In the genomic region with DNA sequence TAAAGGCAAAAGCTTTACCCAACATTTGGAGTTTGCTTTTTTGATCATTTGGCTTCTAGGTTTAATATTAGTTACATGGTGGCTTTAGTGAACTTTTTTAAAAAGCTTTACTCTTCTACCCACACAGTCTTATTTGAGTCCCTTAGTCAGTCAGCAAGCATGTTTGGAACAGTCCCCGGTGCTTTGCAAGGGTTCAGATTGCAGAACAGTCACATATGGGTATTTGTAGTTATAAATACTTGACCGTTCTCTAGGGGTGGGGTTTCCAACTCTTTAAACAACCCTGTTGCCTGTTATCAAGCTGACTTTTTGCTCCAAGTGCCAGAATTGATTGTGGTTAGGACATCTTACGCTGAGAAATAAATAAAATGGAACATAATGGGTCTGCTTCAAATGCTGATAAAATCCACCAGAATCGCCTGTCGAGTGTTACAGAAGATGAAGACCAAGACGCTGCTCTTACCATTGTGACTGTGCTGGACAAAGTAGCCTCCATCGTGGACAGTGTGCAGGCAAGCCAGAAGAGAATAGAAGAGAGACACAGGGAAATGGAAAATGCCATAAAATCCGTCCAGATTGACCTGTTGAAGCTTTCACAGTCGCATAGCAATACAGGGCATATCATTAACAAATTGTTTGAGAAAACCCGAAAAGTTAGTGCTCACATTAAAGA, we compare ENCODE assay signal across 18 cellular contexts. TPM values are rescaled to one million over a fixed set of nuclear protein-coding genes. Genes with fewer than 3 reads are reported as not detected.
DNase-seq lines count a peak whose midpoint lies in the region; ATAC-seq and TF ChIP-seq lines count a peak whose summit lies in the region.
"Had no signal": no experiment of that assay in that cellular context is flagged by ENCODE, and none has a peak within 500 bp of the region (broad histone marks: within the 10 kb centered on the region; RNA-seq: fewer than 3 reads in every experiment).

A gene with protein sequence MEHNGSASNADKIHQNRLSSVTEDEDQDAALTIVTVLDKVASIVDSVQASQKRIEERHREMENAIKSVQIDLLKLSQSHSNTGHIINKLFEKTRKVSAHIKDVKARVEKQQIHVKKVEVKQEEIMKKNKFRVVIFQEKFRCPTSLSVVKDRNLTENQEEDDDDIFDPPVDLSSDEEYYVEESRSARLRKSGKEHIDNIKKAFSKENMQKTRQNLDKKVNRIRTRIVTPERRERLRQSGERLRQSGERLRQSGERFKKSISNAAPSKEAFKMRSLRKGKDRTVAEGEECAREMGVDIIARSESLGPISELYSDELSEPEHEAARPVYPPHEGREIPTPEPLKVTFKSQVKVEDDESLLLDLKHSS (plus strand): TSS at position 304 of the 673 bp plus-strand sequence. CDS start 65 bp downstream, at position 369.

- no peaks in the 10 kb centered on the region for H3K27me3 ChIP-seq in CD8-positive, alpha-beta T cell (ENCODE audit: insufficient read depth, low read length)
- H3K27me3 ChIP-seq: ascending aorta, esophagus squamous epithelium, SJSA1 had no signal

- no peaks in the 10 kb centered on the region for H3K27me3 Mint-ChIP-seq in progenitor cell of endocrine pancreas
- H3K27me3 Mint-ChIP-seq in CD8-positive, alpha-beta T cell (ENCODE audit: low read depth), result no peaks in the 10 kb centered on the region
- H3K27me3 Mint-ChIP-seq: CD8-positive, alpha-beta memory T cell had no signal

- H3K36me3 ChIP-seq in CD8-positive, alpha-beta T cell (ENCODE audit: insufficient read depth, low read length), result no peaks in the 10 kb centered on the region
- H3K36me3 ChIP-seq: ascending aorta, esophagus squamous epithelium, HAP-1, SJSA1 had no signal

- CTCF ChIA-PET in CD8-positive, alpha-beta T cell (lab: Charles Lee), result no interaction called here

- intact Hi-C loops in cardiac septum (cut with DNase I), result no loop called here
- intact Hi-C loops in CD8-positive, alpha-beta T cell (cut with DNase I, micrococcal nuclease), result no loop called here

- H3K4me1 Mint-ChIP-seq in progenitor cell of endocrine pancreas (ENCODE audit: low read depth), result peaks cover 5% of the 10 kb centered on the region
- no peaks in the 10 kb centered on the region for H3K4me1 Mint-ChIP-seq in CD8-positive, alpha-beta T cell (ENCODE audit: low read depth)
- H3K4me1 Mint-ChIP-seq: CD8-positive, alpha-beta memory T cell; naive thymus-derived CD4-positive, alpha-beta T cell had no signal

- TF ChIP-seq CTCF in choroid plexus epithelial cell (conservative IDR thresholded peaks at IDR 0.05; ENCODE audit: low read depth, low read length), result no peak
- TF ChIP-seq CTCF in progenitor cell of endocrine pancreas (IDR thresholded peaks at IDR 0.05; ENCODE audit: unreplicated experiment), result no peak
- TF ChIP-seq CTCF in CD8-positive, alpha-beta T cell (IDR thresholded peaks at IDR 0.05), result no peak

- no peak within 1 kb of the TSS for H3K4me3 ChIP-seq in choroid plexus epithelial cell (ENCODE audit: low read depth, low read length)
- no peak within 1 kb of the TSS for H3K4me3 ChIP-seq in CD8-positive, alpha-beta T cell (ENCODE audit: low read depth, low read length)
- H3K4me3 ChIP-seq: ascending aorta, esophagus squamous epithelium, HAP-1, SJSA1 had no signal

- POLR2A ChIA-PET in CD8-positive, alpha-beta T cell (lab: Charles Lee), result interaction anchor here (1.0 kb wide), 1 partner anchor 21 kb away, joined by 3 read pairs; no protein-coding TSS in a partner anchor

- H3K4me1 ChIP-seq in CD8-positive, alpha-beta T cell (ENCODE audit: insufficient read depth, low read length), result no peaks in the 10 kb centered on the region
- H3K4me1 ChIP-seq: esophagus squamous epithelium, HAP-1, SJSA1 had no signal

- no peaks in the 10 kb centered on the region for H3K9me3 Mint-ChIP-seq in progenitor cell of endocrine pancreas (ENCODE audit: low read depth)
- H3K9me3 Mint-ChIP-seq in CD8-positive, alpha-beta T cell, result no peaks in the 10 kb centered on the region
- H3K9me3 Mint-ChIP-seq: CD8-positive, alpha-beta memory T cell; naive thymus-derived CD4-positive, alpha-beta T cell had no signal

- H3K27ac Mint-ChIP-seq in progenitor cell of endocrine pancreas, result peak within 1 kb of the TSS; percentile 6
- H3K27ac Mint-ChIP-seq in CD8-positive, alpha-beta T cell, result no peak within 1 kb of the TSS
- H3K27ac Mint-ChIP-seq: CD8-positive, alpha-beta memory T cell; naive thymus-derived CD4-positive, alpha-beta T cell had no signal

- DNase-seq in EL (peak; percentile 13), choroid plexus epithelial cell (ENCODE audit: low read depth) (peak; percentile 48), cardiac septum (ENCODE audit: low spot score) (no peak), progenitor cell of endocrine pancreas (ENCODE audit: low spot score, unreplicated experiment) (no peak), mesenteric fat pad (ENCODE audit: low spot score) (no peak), NCI-H2171 (lab: John Stamatoyannopoulos, UW) (no peak)
- no peak for DNase-seq in CD8-positive, alpha-beta T cell
- DNase-seq: activated CD4-positive, alpha-beta T cell treated with anti-CD3 and anti-CD28 coated beads for 1 hour; CD8-positive, alpha-beta memory T cell; esophagus squamous epithelium; Karpas-422; naive thymus-derived CD4-positive, alpha-beta T cell; NCI-H1105 treated with DMSO at 0.1 percent for 48 hours; NCI-H748 treated with DMSO at 0.1 percent for 48 hours had no signal

- H3K4me3 Mint-ChIP-seq in progenitor cell of endocrine pancreas (ENCODE audit: low read depth), result no peak within 1 kb of the TSS
- H3K4me3 Mint-ChIP-seq in CD8-positive, alpha-beta T cell, result no peak within 1 kb of the TSS
- H3K4me3 Mint-ChIP-seq: CD8-positive, alpha-beta memory T cell; naive thymus-derived CD4-positive, alpha-beta T cell had no signal

- H3K27ac ChIP-seq in CD8-positive, alpha-beta T cell (ENCODE audit: low read depth, low read length), result no peak within 1 kb of the TSS
- H3K27ac ChIP-seq: ascending aorta, esophagus squamous epithelium, SJSA1 had no signal

- H3K36me3 Mint-ChIP-seq in progenitor cell of endocrine pancreas (ENCODE audit: insufficient read depth), result peaks cover 11% of the 10 kb centered on the region
- H3K36me3 Mint-ChIP-seq in CD8-positive, alpha-beta T cell, result no peaks in the 10 kb centered on the region
- H3K36me3 Mint-ChIP-seq: CD8-positive, alpha-beta memory T cell; naive thymus-derived CD4-positive, alpha-beta T cell had no signal

- ATAC-seq in esophagus mucosa, result no peak
- no peak for ATAC-seq in CD8-positive, alpha-beta T cell
- ATAC-seq: naive thymus-derived CD4-positive, alpha-beta T cell had no signal

- H3K9me3 ChIP-seq in CD8-positive, alpha-beta T cell (ENCODE audit: low read length), result no peaks in the 10 kb centered on the region
- H3K9me3 ChIP-seq: ascending aorta, esophagus squamous epithelium, HAP-1, SJSA1 had no signal

RNA-seq across cellular contexts. Expression of the gene that starts here (rescaled TPM):
- total RNA-seq in cardiac septum (102 TPM), progenitor cell of endocrine pancreas (14.5 and 18.1 TPM in 2 replicates), esophagus mucosa (0.08 TPM), mesenteric fat pad (0.26 TPM)
- under 1 TPM in 1 of 2 experiments, not detected in 1; 0.19 TPM for total RNA-seq in CD8-positive, alpha-beta T cell
- total RNA-seq: ascending aorta had no signal

Comparison
In these comparisons a context has a peak if more than half of its experiments do, and no peak if none do; other contexts are left out.
1. RNA of the gene that starts here (total RNA-seq): 102 TPM in cardiac septum (single experiment) and 14.5 to 18.1 TPM in progenitor cell of endocrine pancreas; 0.26 TPM in mesenteric fat pad (single experiment), 0.19 TPM in CD8-positive, alpha-beta T cell and 0.08 TPM in esophagus mucosa (single experiment); every median in the first group is over 10 times any median in the second.
2. DNase-seq: peak in EL (single experiment) and choroid plexus epithelial cell (single experiment); none in cardiac septum (single experiment), progenitor cell of endocrine pancreas (single experiment), mesenteric fat pad (single experiment), NCI-H2171 (single experiment) and CD8-positive, alpha-beta T cell (0 of 7).